Comparison of ENCODE assay signal across 18 cellular contexts in the genomic region with DNA sequence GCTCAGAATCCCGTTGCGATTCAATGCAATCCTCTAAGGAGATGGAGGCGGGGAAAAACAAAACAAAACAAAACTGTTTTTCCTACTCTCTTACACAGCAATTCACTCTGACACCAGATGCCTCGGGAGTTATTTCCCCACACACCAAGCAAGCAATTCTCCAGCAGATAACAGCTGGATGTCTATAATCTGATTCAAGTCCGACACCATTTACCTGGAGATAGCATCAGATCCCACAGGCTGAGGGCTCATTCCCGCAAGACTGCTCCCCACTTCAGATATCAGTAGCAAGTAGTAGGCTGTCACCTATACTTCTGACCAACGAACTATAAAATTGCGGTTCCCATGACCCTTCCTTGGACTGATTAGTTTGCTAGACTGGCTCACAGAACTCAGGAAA. TPM values are rescaled to one million over a fixed set of nuclear protein-coding genes. Genes with fewer than 3 reads are reported as not detected.
A peak's percentile ranks its signal among the peaks of the same experiment; 100 is the strongest.
DNase-seq lines count a peak whose midpoint lies in the region; ATAC-seq and TF ChIP-seq lines count a peak whose summit lies in the region.
"Had no signal": no experiment of that assay in that cellular context is flagged by ENCODE, and none has a peak within 500 bp of the region (broad histone marks: within the 10 kb centered on the region; RNA-seq: fewer than 3 reads in every experiment).

No MANE protein-coding gene starts in this region.

- TF ChIP-seq CTCF in lower lobe of right lung (IDR thresholded peaks at IDR 0.05), result no peak

- H2BK5ac ChIP-seq in mesendoderm (ENCODE audit: low read length), result no peak overlapping the region

- H3K79me2 ChIP-seq in mesendoderm (ENCODE audit: control insufficient read depth, insufficient read depth, low read length), result no peaks in the 10 kb centered on the region

- no peak overlapping the region for H2BK15ac ChIP-seq in mesendoderm (replicated peaks; ENCODE audit: low read depth)

- no peak overlapping the region for H3K4ac ChIP-seq in mesendoderm (ENCODE audit: low read depth, low read length)

- peaks cover 3% of the 10 kb centered on the region for H3K4me1 ChIP-seq in mesendoderm (ENCODE audit: control insufficient read depth, low read depth, low read length)
- no peaks in the 10 kb centered on the region for H3K4me1 ChIP-seq in lower lobe of right lung

- H3K4me2 ChIP-seq in mesendoderm (ENCODE audit: low read length), result no peak overlapping the region

- H3K18ac ChIP-seq in mesendoderm (ENCODE audit: low read length), result no peak overlapping the region

- no peak overlapping the region for H3K23ac ChIP-seq in mesendoderm (ENCODE audit: low read length)

- no peaks in the 10 kb centered on the region for H3K79me1 ChIP-seq in mesendoderm (ENCODE audit: low read length)

- DNase-seq in NCI-H1105 treated with DMSO at 0.1 percent for 48 hours (lab: John Stamatoyannopoulos, UW), result peak; percentile 43
- no peak for DNase-seq in NCI-H1105 (lab: John Stamatoyannopoulos, UW)
- DNase-seq in SK-N-DZ (ENCODE audit: low spot score), result peak; percentile 11
- DNase-seq in mesendoderm, result peak; percentile 53
- no peak for DNase-seq in lower lobe of right lung
- DNase-seq in HT-29 (ENCODE audit: low spot score), result no peak
- no peak for DNase-seq in central memory CD4-positive, alpha-beta T cell
- no peak for DNase-seq in stimulated activated CD4-positive, alpha-beta T cell treated with anti-CD3 and anti-CD28 coated beads, Interleukin-2, amount 100 ng/mL, for 48 hours
- DNase-seq: 8988T, DMS153, EL, GOT3, KBM-7, NCI-H1930, NCI-H446 treated with DMSO at 0.1 percent for 48 hours had no signal

- H3K4me3 ChIP-seq in mesendoderm (ENCODE audit: low read length) (no peak overlapping the region), lower lobe of right lung (no peak overlapping the region)
- H3K4me3 ChIP-seq: GM12878 had no signal

- H4K5ac ChIP-seq in mesendoderm (ENCODE audit: low read length), result no peak overlapping the region

- H4K8ac ChIP-seq in mesendoderm (ENCODE audit: low read depth, low read length), result no peak overlapping the region

- H3K27ac ChIP-seq in mesendoderm (ENCODE audit: low read depth, low read length) (peak overlapping the region; percentile 54), lower lobe of right lung (no peak overlapping the region)

- H3K9me3 ChIP-seq in lower lobe of right lung, result no peaks in the 10 kb centered on the region

- WGBS in mesendoderm (ENCODE audit: extremely low coverage, insufficient coverage, low lambda C conversion rate), result no CpG with 5 or more reads among the region's 8 CpGs

- H3K27me3 ChIP-seq in mesendoderm (ENCODE audit: insufficient read depth, low read length, poor library complexity) (no peaks in the 10 kb centered on the region), lower lobe of right lung (ENCODE audit: low read depth) (no peaks in the 10 kb centered on the region)

- intact Hi-C loops in lower lobe of right lung (cut with DNase I), result no loop called here

- no peaks in the 10 kb centered on the region for H3K36me3 ChIP-seq in mesendoderm (ENCODE audit: control insufficient read depth, insufficient read depth, low read length)
- no peaks in the 10 kb centered on the region for H3K36me3 ChIP-seq in lower lobe of right lung

- H2AK5ac ChIP-seq in mesendoderm (ENCODE audit: low read length), result no peak overlapping the region

- no peak overlapping the region for H2BK120ac ChIP-seq in mesendoderm (ENCODE audit: low read depth, low read length)

- no peak overlapping the region for H3K56ac ChIP-seq in mesendoderm (ENCODE audit: low read length)

- no peak overlapping the region for H3K9ac ChIP-seq in mesendoderm (ENCODE audit: low read length)

- ATAC-seq in lower lobe of right lung, result no peak
- ATAC-seq: GM12878, HepG2, Right ventricle myocardium inferior had no signal

RNA-seq across cellular contexts. Expression of a gene that starts 58.7 kb away (rescaled TPM):
- 12.9 and 13.8 TPM in 2 replicates for polyA plus RNA-seq in SK-N-DZ (2014; cell fraction: cytosol; rRNA removed)
- polyA plus RNA-seq in SK-N-DZ (2014; cell fraction: nucleus; rRNA removed), result 13.7 and 15.6 TPM in 2 replicates
- 12.2 TPM for polyA plus RNA-seq in mesendoderm (2013, experiment 1 of 2)
- 15.6 TPM for polyA plus RNA-seq in mesendoderm (2013, experiment 2 of 2)
- total RNA-seq in lower lobe of right lung, result 32.9 TPM
- 2.9 and 3.6 TPM in 2 replicates for total RNA-seq in HT-29 (2014; rRNA removed; shearing (Covaris generic))

Comparison
In these comparisons a context has a peak if more than half of its experiments do, and no peak if none do; other contexts are left out.
1. DNase-seq: peak in NCI-H1105 treated with DMSO at 0.1 percent for 48 hours (single experiment), SK-N-DZ (single experiment) and mesendoderm (single experiment); none in NCI-H1105 (single experiment), lower lobe of right lung (single experiment), HT-29 (single experiment), central memory CD4-positive, alpha-beta T cell (single experiment) and stimulated activated CD4-positive, alpha-beta T cell treated with anti-CD3 and anti-CD28 coated beads, Interleukin-2, amount 100 ng/mL, for 48 hours (0 of 2).